ENCODE assay signal across 8 cellular contexts in genomic region chr9:136728548-136729123, GRCh38. TPM values are rescaled to one million over a fixed set of nuclear protein-coding genes. Genes with fewer than 3 reads are reported as not detected.
DNase-seq lines count a peak whose midpoint lies in the region; ATAC-seq, FAIRE-seq and TF ChIP-seq lines count a peak whose summit lies in the region.

No MANE protein-coding gene starts in this region.

- in situ Hi-C loops in G401 (cut with HindIII; ENCODE audit: low sequenced_read_pairs) = no loop called here

- H3K36me3 ChIP-seq in MG63 = peaks cover 42% of the 10 kb centered on the region
- H3K36me3 ChIP-seq in subcutaneous abdominal adipose tissue (ENCODE audit: control insufficient read depth in 5 of 5, insufficient read depth in 5 of 5, low read length in 5 of 5) = peaks cover 0 to 31% (median 27%) of the 10 kb centered on the region in 5 donors

- H3K4me3 ChIP-seq in MG63 (peak overlapping the region; percentile 98), cardiac fibroblast (replicated peaks in 1 of 2; ENCODE audit: low read depth in 2 of 2, low read length in 2 of 2) (peak overlapping the region; percentile 67 to 97), subcutaneous abdominal adipose tissue (ENCODE audit: low read depth in 1 of 5, low read length in 5 of 5) (peak overlapping the region in 4 of 5 donors; percentile 74 to 98 (median 96))

- peaks cover 11 to 49% (median 37%) of the 10 kb centered on the region in 5 donors for H3K4me1 ChIP-seq in subcutaneous abdominal adipose tissue (ENCODE audit: control insufficient read depth in 5 of 5, insufficient read depth in 5 of 5, low read length in 5 of 5)

- peak overlapping the region in 4 of 5 donors; percentile 70 to 86 (median 80) for H3K9ac ChIP-seq in subcutaneous abdominal adipose tissue (ENCODE audit: low read length in 5 of 5)

- H3K27me3 ChIP-seq in MG63 (no peaks in the 10 kb centered on the region), subcutaneous abdominal adipose tissue (ENCODE audit: control insufficient read depth in 5 of 5, insufficient read depth in 4 of 5, low read length in 5 of 5) (peaks cover 0 to 3% (median 0%) of the 10 kb centered on the region in 5 donors)

- peak overlapping the region; percentile 30 for H3K27ac ChIP-seq in subcutaneous abdominal adipose tissue (ENCODE audit: low read depth, low read length)

- TF ChIP-seq CTCF in cardiac fibroblast (IDR thresholded peaks at IDR 0.05; ENCODE audit: low read depth, low read length) = no peak

- ATAC-seq in GM21717 (IDR thresholded peaks at IDR 0.05; ENCODE audit: unreplicated experiment) = peak; percentile 18

- DNase-seq in G401 (ENCODE audit: low spot score) (peak; percentile 55), MG63 (peak; percentile 38), cardiac fibroblast (ENCODE audit: low read depth in 2 of 2) (peak in 1 of 2 donors; percentile 47), left kidney (ENCODE audit: low read depth, low spot score) (peak; percentile 63), DMS153 (lab: John Stamatoyannopoulos, UW) (no peak), GM19239 (ENCODE audit: insufficient read length, low spot score) (no peak)

- no peak for FAIRE-seq in GM19239 (lab: Jason Lieb, UNC)

- H3K9me3 ChIP-seq in MG63 (no peaks in the 10 kb centered on the region), subcutaneous abdominal adipose tissue (ENCODE audit: control insufficient read depth in 5 of 5, low read length in 5 of 5) (no peaks in the 10 kb centered on the region)

RNA-seq across cellular contexts. Expression of gene LCN10, which starts 14.1 kb away (rescaled TPM):
- not detected in 2 replicates for total RNA-seq in G401 (2014; rRNA removed; shearing (Covaris generic))
- not detected in 2 replicates for total RNA-seq in MG63 (2014; rRNA removed; shearing (Covaris generic); ENCODE audit: low replicate concordance)

RNA-seq across cellular contexts. Expression of gene DIPK1B, which starts 16.3 kb away (rescaled TPM):
- 65.0 and 69.9 TPM in 2 replicates for total RNA-seq in G401 (2014; rRNA removed; shearing (Covaris generic))
- total RNA-seq in MG63 (2014; rRNA removed; shearing (Covaris generic); ENCODE audit: low replicate concordance) = 11.5 and 13.3 TPM in 2 replicates

RNA-seq across cellular contexts. Expression of gene LCN6, which starts 19.7 kb away (rescaled TPM):
- not detected in 2 replicates for total RNA-seq in G401 (2014; rRNA removed; shearing (Covaris generic))
- not detected in 2 replicates for total RNA-seq in MG63 (2014; rRNA removed; shearing (Covaris generic); ENCODE audit: low replicate concordance)

RNA-seq across cellular contexts. Expression of gene LCN8, which starts 29.4 kb away (rescaled TPM):
- total RNA-seq in G401 (2014; rRNA removed; shearing (Covaris generic)) = not detected in 2 replicates
- total RNA-seq in MG63 (2014; rRNA removed; shearing (Covaris generic); ENCODE audit: low replicate concordance) = not detected in 2 replicates

RNA-seq across cellular contexts. Expression of gene LCN15, which starts 35.7 kb away (rescaled TPM):
- not detected in 2 replicates for total RNA-seq in G401 (2014; rRNA removed; shearing (Covaris generic))
- not detected in 2 replicates for total RNA-seq in MG63 (2014; rRNA removed; shearing (Covaris generic); ENCODE audit: low replicate concordance)

Comparison
In these comparisons a context has a peak if more than half of its experiments do, and no peak if none do; other contexts are left out.
1. DNase-seq: peak in G401 (single experiment), MG63 (single experiment) and left kidney (single experiment); none in DMS153 (single experiment) and GM19239 (single experiment).
2. Peak in every context shown above with its lines, with median percentiles within 50 percentile points of each other: H3K4me3 ChIP-seq.